18 cellular contexts compared by ENCODE assay signal in genomic region chr3:44842376-44842775, GRCh38. TPM values are rescaled to one million over a fixed set of nuclear protein-coding genes. Genes with fewer than 3 reads are reported as not detected.
DNase-seq lines count a peak whose midpoint lies in the region; ATAC-seq and TF ChIP-seq lines count a peak whose summit lies in the region.
"Had no signal": no experiment of that assay in that cellular context is flagged by ENCODE, and none has a peak within 500 bp of the region (broad histone marks: within the 10 kb centered on the region; RNA-seq: fewer than 3 reads in every experiment).

No MANE protein-coding gene starts in this region.

- ATAC-seq in SK-N-SH treated with all-trans-retinoic acid at 6 μM for 48 hours, result no peak
- ATAC-seq in HG03159 (IDR thresholded peaks at IDR 0.05; ENCODE audit: unreplicated experiment), result no peak
- ATAC-seq: A549, HCT116 had no signal

- H4K20me1 ChIP-seq in SK-N-SH (ENCODE audit: insufficient read depth), result no peaks in the 10 kb centered on the region
- H4K20me1 ChIP-seq: BLaER1 had no signal

- peaks cover 5% of the 10 kb centered on the region; the same call in 1 of the 2 replicates for H3K9me3 ChIP-seq in SK-N-SH
- H3K9me3 ChIP-seq: A549, BLaER1 had no signal

- H3K4me2 ChIP-seq in SK-N-SH, result no peak overlapping the region
- H3K4me2 ChIP-seq: A549, BLaER1 had no signal

- H3K4me1 ChIP-seq in SK-N-SH (ENCODE audit: control insufficient read depth in 1 of 2, insufficient read depth in 2 of 2, low read depth in 1 of 2, low read length in 1 of 2), result peaks cover 0 to 24% of the 10 kb centered on the region in 2 experiments; a peak in 2 of 4 replicates
- H3K4me1 ChIP-seq: A549, BLaER1 had no signal

- no peaks in the 10 kb centered on the region for H3K9me2 ChIP-seq in SK-N-SH

- H3K27me3 ChIP-seq in SK-N-SH (ENCODE audit: insufficient read depth), result no peaks in the 10 kb centered on the region
- H3K27me3 ChIP-seq: BLaER1 had no signal

- TF ChIP-seq EP300 in SK-N-SH (IDR thresholded peaks at IDR 0.05; ENCODE audit: borderline replicate concordance in 1 of 2, low read depth in 1 of 2, low read length in 1 of 2), result no peak

- no peak for TF ChIP-seq RAD21 in SK-N-SH (IDR thresholded peaks at IDR 0.05; ENCODE audit: low read length)

- no peak for TF ChIP-seq CTCF in SK-N-SH (IDR thresholded peaks at IDR 0.05)

- CTCF ChIA-PET in SK-N-SH (lab: Yijun Ruan, JAX), result interaction anchor here (0.8 kb wide), 1 partner anchor 11 kb away, joined by 3 read pairs; no protein-coding TSS in a partner anchor

- no peak for DNase-seq in SK-N-SH
- peak; percentile 58 for DNase-seq in cerebellar cortex (ENCODE audit: low spot score)
- DNase-seq in iris pigment epithelial cell (ENCODE audit: low read depth), result peak; percentile 12
- DNase-seq in DMS153 treated with DMSO at 0.1 percent for 48 hours (lab: John Stamatoyannopoulos, UW; ENCODE audit: unreplicated experiment), result no peak
- DNase-seq in DMS79 (lab: John Stamatoyannopoulos, UW), result no peak
- DNase-seq: CD4-positive, alpha-beta memory T cell; DMS 273 treated with DMSO at 0.1 percent for 48 hours; GF-D8; GOT3; H7; HFFc6; KG1 had no signal

- 92% methylated on average over 2 of the region's 2 CpGs for WGBS in SK-N-SH (ENCODE audit: low lambda C conversion rate)

- no peak overlapping the region for H3K4me3 ChIP-seq in SK-N-SH (ENCODE audit: low read depth in 2 of 2, low read length in 1 of 2)
- H3K4me3 ChIP-seq: A549, BLaER1 had no signal

- no peaks in the 10 kb centered on the region for H3K79me2 ChIP-seq in SK-N-SH (ENCODE audit: insufficient read depth)

- peaks cover 6 to 20% of the 10 kb centered on the region in 2 experiments for H3K36me3 ChIP-seq in SK-N-SH (replicated peaks in 1 of 2; ENCODE audit: control insufficient read depth in 1 of 2, insufficient read depth in 2 of 2, low read length in 1 of 2)

- no peak overlapping the region for H2AFZ ChIP-seq in SK-N-SH (ENCODE audit: low read depth)

- POLR2A ChIA-PET in SK-N-SH (lab: Yijun Ruan, JAX), result no interaction called here

- no peak overlapping the region for H3K9ac ChIP-seq in SK-N-SH
- H3K9ac ChIP-seq: BLaER1 had no signal

- H3K27ac ChIP-seq in SK-N-SH (ENCODE audit: low read depth in 2 of 2, low read length in 1 of 2), result no peak overlapping the region
- H3K27ac ChIP-seq: 22Rv1, A549, BLaER1 had no signal

- H3F3A ChIP-seq in SK-N-SH (replicated peaks; ENCODE audit: insufficient read depth), result no peaks in the 10 kb centered on the region

TF ChIP-seq in SK-N-SH treated with all-trans-retinoic acid at 6 μM for 48 hours, 23 proteins besides CTCF, POLR2A, EP300 and RAD21:
- TF ChIP-seq ZNF8 (CRISPR knock-in tag; IDR thresholded peaks at IDR 0.05) (no peak), ZFP30 (CRISPR knock-in tag; IDR thresholded peaks at IDR 0.05) (no peak), ARNTL (CRISPR knock-in tag; IDR thresholded peaks at IDR 0.05; ENCODE audit: borderline replicate concordance, low read depth) (no peak), ISL1 (CRISPR knock-in tag; IDR thresholded peaks at IDR 0.05) (peak; percentile 28; the same call in 1 of the 2 replicates), TSHZ2 (CRISPR knock-in tag; IDR thresholded peaks at IDR 0.05) (no peak)

TF ChIP-seq in SK-N-SH, 30 proteins besides CTCF, POLR2A, EP300 and RAD21:
- TF ChIP-seq ELF1 (IDR thresholded peaks at IDR 0.05), result no peak
- TF ChIP-seq TEAD4 (IDR thresholded peaks at IDR 0.05; ENCODE audit: borderline replicate concordance, insufficient read depth), result no peak
- no peak for TF ChIP-seq SIN3A (IDR thresholded peaks at IDR 0.05; ENCODE audit: borderline replicate concordance, low read depth, low read length)
- TF ChIP-seq GABPA (IDR thresholded peaks at IDR 0.05; ENCODE audit: low read depth), result no peak
- no peak for TF ChIP-seq PBX3 (IDR thresholded peaks at IDR 0.05)
- no peak for TF ChIP-seq CHD2 (IDR thresholded peaks at IDR 0.05; ENCODE audit: low read length, partially characterized antibody)
- TF ChIP-seq MEF2A (IDR thresholded peaks at IDR 0.05; ENCODE audit: borderline replicate concordance, low read depth), result no peak
- TF ChIP-seq GATA2 (CRISPR knock-in tag; IDR thresholded peaks at IDR 0.05), result no peak
- no peak for TF ChIP-seq RCOR1 (IDR thresholded peaks at IDR 0.05; ENCODE audit: low read length)
- no peak for TF ChIP-seq FOSL2 (IDR thresholded peaks at IDR 0.05; ENCODE audit: borderline replicate concordance, low read depth)
- TF ChIP-seq FOXJ3 (CRISPR knock-in tag; IDR thresholded peaks at IDR 0.05), result no peak
- no peak for TF ChIP-seq MAX (IDR thresholded peaks at IDR 0.05; ENCODE audit: low read depth)

RNA-seq across cellular contexts. Expression of gene TMEM42, which starts 19.3 kb away (rescaled TPM):
- 32.8 and 42.4 TPM in 2 replicates for polyA plus RNA-seq in SK-N-SH (2012; rRNA removed)
- 27.6 and 31.8 TPM in 2 replicates for polyA plus RNA-seq in SK-N-SH (2012; cell fraction: cytosol; rRNA removed)
- polyA plus RNA-seq in SK-N-SH (2012; cell fraction: nucleus; rRNA removed), result 46.9 and 61.1 TPM in 2 replicates

RNA-seq across cellular contexts. Expression of gene TGM4, which starts 32.0 kb away (rescaled TPM):
- 0.12 and 0.13 TPM in 2 replicates for polyA plus RNA-seq in SK-N-SH (2012; rRNA removed)
- polyA plus RNA-seq in SK-N-SH (2012; cell fraction: cytosol; rRNA removed), result 0.06 and 0.18 TPM in 2 replicates
- 0.22 and 0.27 TPM in 2 replicates for polyA plus RNA-seq in SK-N-SH (2012; cell fraction: nucleus; rRNA removed)
- polyA plus RNA-seq: CD4-positive, alpha-beta memory T cell had no signal

Comparison
In these comparisons a context has a peak if more than half of its experiments do, and no peak if none do; other contexts are left out.
1. DNase-seq: peak in cerebellar cortex (single experiment) and iris pigment epithelial cell (single experiment); none in SK-N-SH (single experiment), DMS153 treated with DMSO at 0.1 percent for 48 hours (single experiment) and DMS79 (single experiment).